Comparison of ENCODE assay signal across 14 cellular contexts in genomic region chr6:125745281-125746018, GRCh38. TPM values are rescaled to one million over a fixed set of nuclear protein-coding genes. Genes with fewer than 3 reads are reported as not detected.
A peak's percentile ranks its signal among the peaks of the same experiment; 100 is the strongest.
DNase-seq lines count a peak whose midpoint lies in the region; ATAC-seq and TF ChIP-seq lines count a peak whose summit lies in the region.
"Had no signal": no experiment of that assay in that cellular context is flagged by ENCODE, and none has a peak within 500 bp of the region (broad histone marks: within the 10 kb centered on the region; RNA-seq: fewer than 3 reads in every experiment).

No MANE protein-coding gene starts in this region.

- DNase-seq in sigmoid colon (no peak), NCI-H1105 (lab: John Stamatoyannopoulos, UW) (no peak), HT-29 (ENCODE audit: low spot score) (no peak)
- DNase-seq in effector CD4-positive, alpha-beta T cell: no peak
- DNase-seq: activated CD4-positive, alpha-beta T cell treated with anti-CD3 and anti-CD28 coated beads for 48 hours; activated gamma-delta T cell treated with Interleukin-2 at 50 U/mL for 16 hours; stimulated activated CD4-positive, alpha-beta T cell treated with anti-CD3 and anti-CD28 coated beads, Interleukin-4, amount 100 ng/mL, for 24 hours; stimulated activated naive CD8-positive, alpha-beta T cell treated with anti-CD3 and anti-CD28 coated beads, Interleukin-15, Interleukin-2, amounts not matched to agents 100 U/mL and 50 U/mL, for 24 hours had no signal

- H3K9ac ChIP-seq in HUES64 (ENCODE audit: low read depth, low read length) (no peak overlapping the region; the same call in 1 of the 2 replicates), iPS-18a (ENCODE audit: low read length) (peak overlapping the region; percentile 75)

- no peak for TF ChIP-seq POLR2A in sigmoid colon (IDR thresholded peaks at IDR 0.05)

- no peaks in the 10 kb centered on the region for H3K36me3 ChIP-seq in HUES64 (ENCODE audit: insufficient read depth, low read length)
- H3K36me3 ChIP-seq in iPS-18a (ENCODE audit: control insufficient read depth, low read depth, low read length): no peaks in the 10 kb centered on the region
- no peaks in the 10 kb centered on the region for H3K36me3 ChIP-seq in sigmoid colon

- no peak for TF ChIP-seq EP300 in sigmoid colon (IDR thresholded peaks at IDR 0.05)

- no peak for TF ChIP-seq CTCF in sigmoid colon (IDR thresholded peaks at IDR 0.05)

- intact Hi-C loops in sigmoid colon (cut with DNase I): loop anchor here (5.0 to 10.0 kb wide), 2 partner anchors 383 to 591 kb away; partner anchors contain the start of gene TPD52L1

- H3K4me1 ChIP-seq in HUES64 (ENCODE audit: insufficient read depth, low read length) (peaks cover 53% of the 10 kb centered on the region), iPS-18a (ENCODE audit: control insufficient read depth, low read depth, low read length) (peaks cover 48% of the 10 kb centered on the region), sigmoid colon (peaks cover 0 to 28% (median 18%) of the 10 kb centered on the region in 4 donors)

- H3K4me3 ChIP-seq in HUES64 (ENCODE audit: low read length) (peak overlapping the region; percentile 82), iPS-18a (ENCODE audit: low read length) (peak overlapping the region; percentile 91), sigmoid colon (no peak overlapping the region)

- H3K27ac ChIP-seq in HUES64 (ENCODE audit: low read depth, low read length) (peak overlapping the region; percentile 55; the same call in 1 of the 2 replicates), angular gyrus (ENCODE audit: low read depth, low read length) (peak overlapping the region; percentile 46), iPS-18a (ENCODE audit: low read length) (no peak overlapping the region), sigmoid colon (peak overlapping the region in 3 of 4 donors; percentile 19 to 89 (median 89))

- no peak for ATAC-seq in HG03457 (IDR thresholded peaks at IDR 0.05; ENCODE audit: unreplicated experiment)
- ATAC-seq: stimulated activated naive CD8-positive, alpha-beta T cell treated with anti-CD3 and anti-CD28 coated beads, Interleukin-15, Interleukin-2, amounts not matched to agents 100 U/mL and 50 U/mL, for 24 hours had no signal

- H3K27me3 ChIP-seq in HUES64 (ENCODE audit: insufficient read depth, low read length) (peaks cover 60% of the 10 kb centered on the region), iPS-18a (ENCODE audit: control insufficient read depth, insufficient read depth, low read length) (peaks cover 62% of the 10 kb centered on the region), sigmoid colon (peaks cover 0 to 38% (median 0%) of the 10 kb centered on the region in 3 donors)

- H3K9me3 ChIP-seq in HUES64 (ENCODE audit: insufficient read depth, low read depth, low read length) (no peaks in the 10 kb centered on the region), iPS-18a (ENCODE audit: control insufficient read depth, low read depth, low read length) (no peaks in the 10 kb centered on the region), sigmoid colon (no peaks in the 10 kb centered on the region)

- 6% methylated on average over 6 of the region's 6 CpGs for WGBS in HUES64
- 59 to 86% methylated on average over 6 of the region's 6 CpGs for WGBS in sigmoid colon, 2 donors

RNA-seq across cellular contexts. Expression of gene HEY2, which starts 4.0 kb away (rescaled TPM):
- 4.9 TPM for polyA plus RNA-seq in HUES64 (2013, experiment 1 of 2)
- 5.7 TPM for polyA plus RNA-seq in HUES64 (2013, experiment 2 of 2)
- 1 to 10 TPM; 1.3 to 3.9 (median 2.1) TPM for total RNA-seq in sigmoid colon
- polyA plus RNA-seq in sigmoid colon: 1 to 10 TPM in 1 of 3 donors, not detected in 2; 1.2 TPM
- total RNA-seq in HT-29 (2014; rRNA removed; shearing (Covaris generic)): 0.08 TPM in 1 of 2 replicates, not detected in the other
- total RNA-seq: T-helper 1 cell treated with Interleukin-12 subunit alpha and Interleukin-12 subunit beta and Interleukin-4 antibody, amounts not matched to agents 30 ng/mL and 1 ng/mL, for 36 hours had no signal
- polyA plus RNA-seq: CD14-positive monocyte had no signal

RNA-seq across cellular contexts. Expression of gene NCOA7, which starts 45.3 kb away (rescaled TPM):
- polyA plus RNA-seq in HUES64 (2013, experiment 1 of 2): 2.4 TPM
- 4.3 TPM for polyA plus RNA-seq in HUES64 (2013, experiment 2 of 2)
- total RNA-seq in sigmoid colon: 10 to 100 TPM; 21.3 to 28.6 (median 26.3) TPM
- polyA plus RNA-seq in sigmoid colon: 10 to 100 TPM; 15.6 to 48.3 (median 39.6) TPM
- 11.6 and 13.3 TPM in 2 replicates for total RNA-seq in HT-29 (2014; rRNA removed; shearing (Covaris generic))

Comparison
In these comparisons a context has a peak if more than half of its experiments do, and no peak if none do; other contexts are left out.
1. H3K4me3 ChIP-seq: peak in HUES64 (single experiment) and iPS-18a (single experiment); none in sigmoid colon (0 of 4).